Comparison of ENCODE assay signal across 8 cellular contexts in the genomic region with DNA sequence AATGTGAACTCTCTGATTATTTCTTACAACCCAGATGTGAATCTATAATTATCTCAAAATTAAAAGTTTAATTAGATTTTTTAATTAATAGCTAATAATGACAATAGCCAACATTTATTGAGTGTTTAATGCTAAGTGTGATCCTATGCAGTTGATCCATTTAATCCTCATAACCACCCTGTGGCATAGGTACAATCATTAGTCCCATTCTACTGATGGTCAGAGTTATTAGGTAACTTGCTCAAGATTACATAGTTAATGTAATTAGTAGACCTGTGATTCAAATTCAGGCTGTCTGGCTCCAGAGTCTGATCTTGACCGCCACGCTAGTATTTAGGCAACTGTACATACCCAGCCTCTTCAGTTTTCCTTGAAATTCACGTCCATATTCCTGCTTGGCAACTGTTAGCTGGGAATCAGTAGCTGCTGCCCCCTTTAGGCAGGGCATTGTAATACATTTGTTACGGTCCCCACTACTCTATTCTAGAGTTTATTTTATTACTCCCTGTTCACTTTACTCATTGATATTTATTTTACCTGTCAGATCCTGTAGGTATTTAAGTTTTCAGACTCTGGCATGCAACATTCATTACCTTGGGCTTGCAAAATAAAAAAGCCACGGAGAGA. TPM values are rescaled to one million over a fixed set of nuclear protein-coding genes. Genes with fewer than 3 reads are reported as not detected.
A peak's percentile ranks its signal among the peaks of the same experiment; 100 is the strongest.
DNase-seq lines count a peak whose midpoint lies in the region; ATAC-seq and TF ChIP-seq lines count a peak whose summit lies in the region.

No MANE protein-coding gene starts in this region.

- H3K4me3 ChIP-seq in AG04449 (ENCODE audit: low read depth, low read length), result no peak overlapping the region

- peak; percentile 70 for ATAC-seq in foreskin keratinocyte
- no peak for ATAC-seq in HG03139 (IDR thresholded peaks at IDR 0.05; ENCODE audit: unreplicated experiment)
- ATAC-seq in GM19397 (IDR thresholded peaks at IDR 0.05; ENCODE audit: unreplicated experiment), result no peak
- no peak for ATAC-seq in stimulated activated effector memory CD8-positive, alpha-beta T cell treated with anti-CD3 and anti-CD28 coated beads, Interleukin-12 subunit alpha, Interleukin-12 subunit beta, amount 100 ng/mL, for 72 hours

- H3K27ac Mint-ChIP-seq in stimulated activated effector memory CD8-positive, alpha-beta T cell treated with anti-CD3 and anti-CD28 coated beads, Interleukin-12 subunit alpha, Interleukin-12 subunit beta, amount 100 ng/mL, for 72 hours, result no peak overlapping the region

- no peaks in the 10 kb centered on the region for H3K9me3 Mint-ChIP-seq in stimulated activated effector memory CD8-positive, alpha-beta T cell treated with anti-CD3 and anti-CD28 coated beads, Interleukin-12 subunit alpha, Interleukin-12 subunit beta, amount 100 ng/mL, for 72 hours

- no peaks in the 10 kb centered on the region for H3K4me1 ChIP-seq in foreskin keratinocyte

- TF ChIP-seq CTCF in AG04449 (IDR thresholded peaks at IDR 0.05; ENCODE audit: insufficient read depth, low read length, missing control alignments), result peak; percentile 43
- peak; percentile 74 for TF ChIP-seq CTCF in GM12872 (IDR thresholded peaks at IDR 0.05; ENCODE audit: insufficient read depth, low read depth, low read length)
- peak; percentile 79 for TF ChIP-seq CTCF in foreskin keratinocyte (conservative IDR thresholded peaks at IDR 0.05)

- peaks cover 6% of the 10 kb centered on the region for H3K27me3 ChIP-seq in foreskin keratinocyte

- H3K4me3 Mint-ChIP-seq in stimulated activated effector memory CD8-positive, alpha-beta T cell treated with anti-CD3 and anti-CD28 coated beads, Interleukin-12 subunit alpha, Interleukin-12 subunit beta, amount 100 ng/mL, for 72 hours, result no peak overlapping the region

- POLR2A ChIA-PET in AG04449 (lab: Yijun Ruan, JAX), result no interaction called here

- DNase-seq in AG04449 (ENCODE audit: low read depth, low spot score) (no peak), OCI-M1 (lab: John Stamatoyannopoulos, UW) (peak; percentile 66), foreskin keratinocyte (peak in 1 of 2 donors; percentile 22)
- DNase-seq in stimulated activated effector memory CD8-positive, alpha-beta T cell treated with anti-CD3 and anti-CD28 coated beads, Interleukin-12 subunit alpha, Interleukin-12 subunit beta, amount 100 ng/mL, for 72 hours (ENCODE audit: low spot score in 2 of 2), result no peak
- no peak for DNase-seq in effector CD4-positive, alpha-beta T cell

- no peaks in the 10 kb centered on the region for H3K36me3 Mint-ChIP-seq in stimulated activated effector memory CD8-positive, alpha-beta T cell treated with anti-CD3 and anti-CD28 coated beads, Interleukin-12 subunit alpha, Interleukin-12 subunit beta, amount 100 ng/mL, for 72 hours

- no peak overlapping the region for H3K27ac ChIP-seq in foreskin keratinocyte

- CTCF ChIA-PET in AG04449 (lab: Yijun Ruan, JAX), result interaction anchor here (0.9 to 2.1 kb wide), 7 partner anchors 8 to 203 kb away, joined by 3 to 8 read pairs (median 3); no protein-coding TSS in a partner anchor

- no peaks in the 10 kb centered on the region for H3K4me1 Mint-ChIP-seq in stimulated activated effector memory CD8-positive, alpha-beta T cell treated with anti-CD3 and anti-CD28 coated beads, Interleukin-12 subunit alpha, Interleukin-12 subunit beta, amount 100 ng/mL, for 72 hours

RNA-seq across cellular contexts. Expression of a gene that starts 20.6 kb away (rescaled TPM):
- 0.07 and 0.24 TPM in 2 replicates for total RNA-seq in foreskin keratinocyte
- 0.06 and 0.07 TPM in 2 replicates for polyA plus RNA-seq in foreskin keratinocyte

RNA-seq across cellular contexts. Expression of a gene that starts 51.1 kb away (rescaled TPM):
- 65.0 and 68.2 TPM in 2 replicates for total RNA-seq in foreskin keratinocyte
- 17.5 and 25.7 TPM in 2 replicates for polyA plus RNA-seq in foreskin keratinocyte
